10 cellular contexts compared by ENCODE assay signal in genomic region chr2:60366178-60366577, GRCh38.
DNase-seq lines count a peak whose midpoint lies in the region; ATAC-seq lines count a peak whose summit lies in the region.
"Had no signal": no experiment of that assay in that cellular context is flagged by ENCODE, and none has a peak within 500 bp of the region (broad histone marks: within the 10 kb centered on the region; RNA-seq: fewer than 3 reads in every experiment).

No MANE protein-coding gene starts in this region.

- ATAC-seq in GM18498 (IDR thresholded peaks at IDR 0.05; ENCODE audit: unreplicated experiment) = peak; percentile 63
- peak; percentile 59 for ATAC-seq in GM21723 (IDR thresholded peaks at IDR 0.05; ENCODE audit: unreplicated experiment)

- DNase-seq in MV-4-11 (lab: John Stamatoyannopoulos, UW) (peak; percentile 87), medulla oblongata (ENCODE audit: extremely low spot score) (peak; percentile 31), anterior cingulate cortex (lab: John Stamatoyannopoulos, UW) (no peak), NCI-H446 treated with DMSO at 0.1 percent for 48 hours (lab: John Stamatoyannopoulos, UW) (no peak), epidermal melanocyte (ENCODE audit: insufficient read length, low spot score) (no peak), ACHN (no peak)
- DNase-seq: NCI-H2081 treated with DMSO at 0.1 percent for 48 hours; stimulated activated CD4-positive, alpha-beta T cell treated with anti-CD3 and anti-CD28 coated beads, Interleukin-15, amount 100 ng/mL, for 24 hours had no signal

- in situ Hi-C loops in ACHN (cut with HindIII; ENCODE audit: low pct_ligation_motif_present, low pct_unique_long_range_greater_than_20kb, low sequenced_read_pairs) = no loop called here

Comparison
In these comparisons a context has a peak if more than half of its experiments do, and no peak if none do; other contexts are left out.
1. DNase-seq: peak in MV-4-11 (single experiment) and medulla oblongata (single experiment); none in anterior cingulate cortex (0 of 58), NCI-H446 treated with DMSO at 0.1 percent for 48 hours (single experiment), epidermal melanocyte (single experiment) and ACHN (single experiment).